Comparison of ENCODE assay signal across 1 cellular context in genomic region chr20:35275741-35276251, GRCh38.
TF ChIP-seq lines count a peak whose summit lies in the region.

No MANE protein-coding gene starts in this region.

TF ChIP-seq in IMR-90, 13 proteins besides CTCF, POLR2A, EP300 and RAD21:
- TF ChIP-seq MXI1 (IDR thresholded peaks at IDR 0.05; ENCODE audit: borderline replicate concordance, low read depth, low read length) (no peak), FOS (IDR thresholded peaks at IDR 0.05; ENCODE audit: low read depth, low read length) (no peak)
TF ChIP-seq in IMR-90: peak in this region for 0.
